12 cellular contexts compared by ENCODE assay signal in the genomic region with DNA sequence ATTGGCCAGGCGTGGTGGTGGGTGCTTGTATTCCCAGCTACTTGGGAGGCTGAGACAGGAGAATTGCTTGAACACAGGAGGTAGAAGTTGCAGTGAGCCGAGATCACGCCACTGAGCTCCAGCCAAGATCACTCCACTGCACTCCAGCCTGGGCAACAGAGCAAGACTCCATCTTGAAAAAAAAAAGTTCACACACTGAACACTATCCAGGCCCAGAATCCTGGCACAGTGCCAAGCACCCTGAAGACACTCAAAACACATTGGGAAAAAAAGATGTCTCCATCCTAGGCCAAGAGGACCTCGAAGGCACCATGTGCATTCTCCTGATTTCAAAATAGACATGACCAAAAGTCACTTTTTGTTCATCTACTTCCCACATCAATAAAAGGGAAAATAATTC. TPM values are rescaled to one million over a fixed set of nuclear protein-coding genes. Genes with fewer than 3 reads are reported as not detected.
A peak's percentile ranks its signal among the peaks of the same experiment; 100 is the strongest.
DNase-seq lines count a peak whose midpoint lies in the region; ATAC-seq and TF ChIP-seq lines count a peak whose summit lies in the region.
"Had no signal": no experiment of that assay in that cellular context is flagged by ENCODE, and none has a peak within 500 bp of the region (broad histone marks: within the 10 kb centered on the region; RNA-seq: fewer than 3 reads in every experiment).

No MANE protein-coding gene starts in this region.

- H3K9ac ChIP-seq in neuronal stem cell (ENCODE audit: low read depth, low read length, poor library complexity): no peak overlapping the region

- no peak overlapping the region for H3K18ac ChIP-seq in neuronal stem cell (ENCODE audit: low read length)

- H4K8ac ChIP-seq in neuronal stem cell (ENCODE audit: low read depth, low read length): no peak overlapping the region

- H3K4ac ChIP-seq in neuronal stem cell (ENCODE audit: low read length): no peak overlapping the region

- no peak overlapping the region for H3K4me3 Mint-ChIP-seq in dendritic cell treated with granulocyte-macrophage colony-stimulating factor and Interleukin-4, amounts not matched to agents 40 ng/mL and 50 ng/mL, for 4 days
- H3K4me3 Mint-ChIP-seq in naive thymus-derived CD8-positive, alpha-beta T cell: peak overlapping the region in 2 of 10 donors; percentile 34 to 90
- H3K4me3 Mint-ChIP-seq: CD8-positive, alpha-beta memory T cell had no signal

- no peak overlapping the region for H2AK5ac ChIP-seq in neuronal stem cell (ENCODE audit: low read depth, low read length)

- peak overlapping the region; percentile 75 for H3K27ac ChIP-seq in C4-2B
- no peak overlapping the region for H3K27ac ChIP-seq in HEK293 (ENCODE audit: extremely low read depth, low read depth, low read length)
- H3K27ac ChIP-seq in neuronal stem cell (replicated peaks; ENCODE audit: low read length): no peak overlapping the region

- no peak for ATAC-seq in naive thymus-derived CD8-positive, alpha-beta T cell
- ATAC-seq in HG03280 (IDR thresholded peaks at IDR 0.05; ENCODE audit: unreplicated experiment) (no peak), HG03159 (IDR thresholded peaks at IDR 0.05; ENCODE audit: unreplicated experiment) (no peak)

- no peak overlapping the region for H3K4me2 ChIP-seq in neuronal stem cell (ENCODE audit: insufficient read depth, low read length, poor library complexity, severe bottlenecking)

- DNase-seq in naive thymus-derived CD8-positive, alpha-beta T cell: no peak
- DNase-seq in hypothalamus (lab: John Stamatoyannopoulos, UW): no peak
- DNase-seq in neuronal stem cell (ENCODE audit: low spot score): no peak
- DNase-seq: activated CD8-positive, alpha-beta memory T cell treated with anti-CD3 and anti-CD28 coated beads, Interleukin-2, amount 50 U/mL, for 48 hours; CD8-positive, alpha-beta memory T cell; mesendoderm; T-helper 9 cell had no signal

- peaks cover 90% of the 10 kb centered on the region for H3K4me1 Mint-ChIP-seq in dendritic cell treated with granulocyte-macrophage colony-stimulating factor and Interleukin-4, amounts not matched to agents 40 ng/mL and 50 ng/mL, for 4 days (ENCODE audit: low read depth)
- peaks cover 38 to 66% (median 60%) of the 10 kb centered on the region in 4 donors for H3K4me1 Mint-ChIP-seq in naive thymus-derived CD8-positive, alpha-beta T cell

- H3K23ac ChIP-seq in neuronal stem cell (ENCODE audit: low read depth, low read length, poor library complexity): no peak overlapping the region

- H3K79me1 ChIP-seq in neuronal stem cell (ENCODE audit: low read depth, low read length): peaks cover 3% of the 10 kb centered on the region

- peaks cover 13% of the 10 kb centered on the region for H3K36me3 Mint-ChIP-seq in dendritic cell treated with granulocyte-macrophage colony-stimulating factor and Interleukin-4, amounts not matched to agents 40 ng/mL and 50 ng/mL, for 4 days (ENCODE audit: low read depth)
- peaks cover 0 to 6% (median 0%) of the 10 kb centered on the region in 3 donors for H3K36me3 Mint-ChIP-seq in naive thymus-derived CD8-positive, alpha-beta T cell

- H3K9me3 ChIP-seq in HEK293 (ENCODE audit: control insufficient read depth, insufficient read depth, low read depth, low read length): no peaks in the 10 kb centered on the region
- no peaks in the 10 kb centered on the region for H3K9me3 ChIP-seq in neuronal stem cell (replicated peaks in 1 of 2; ENCODE audit: control insufficient read depth in 2 of 2, insufficient read depth in 1 of 2, low read depth in 1 of 2, low read length in 2 of 2)

- H3K27ac Mint-ChIP-seq in dendritic cell treated with granulocyte-macrophage colony-stimulating factor and Interleukin-4, amounts not matched to agents 40 ng/mL and 50 ng/mL, for 4 days: peak overlapping the region; percentile 62
- peak overlapping the region in 6 of 10 donors; percentile 57 to 99 (median 78) for H3K27ac Mint-ChIP-seq in naive thymus-derived CD8-positive, alpha-beta T cell

- intact Hi-C loops in dendritic cell treated with granulocyte-macrophage colony-stimulating factor and Interleukin-4, amounts not matched to agents 40 ng/mL and 50 ng/mL, for 4 days (cut with micrococcal nuclease): loop anchor here (5.0 kb wide), 1 partner anchor 36 kb away; no protein-coding TSS in a partner anchor

- no peak overlapping the region for H2BK15ac ChIP-seq in neuronal stem cell (ENCODE audit: low read length)

- no CpG with 5 or more reads among the region's 4 CpGs for WGBS in neuronal stem cell (ENCODE audit: extremely low coverage in 2 of 2, insufficient read length in 2 of 2, insufficient replicate concordance in 1 of 2), 2 donors

- no peak overlapping the region for H2AFZ ChIP-seq in neuronal stem cell (ENCODE audit: low read length)

- H2BK12ac ChIP-seq in neuronal stem cell (ENCODE audit: low read length): no peak overlapping the region

- H3K27me3 ChIP-seq in neuronal stem cell (ENCODE audit: control insufficient read depth in 3 of 3, insufficient read depth in 3 of 3, low read depth in 1 of 3, low read length in 3 of 3): no peaks in the 10 kb centered on the region

- H2BK120ac ChIP-seq in neuronal stem cell (ENCODE audit: low read depth, low read length): no peak overlapping the region

- H2BK5ac ChIP-seq in neuronal stem cell (ENCODE audit: low read length): no peak overlapping the region

- CTCF ChIA-PET in HEK293 (lab: Yijun Ruan, JAX): interaction anchor here (1.1 to 1.5 kb wide), 3 partner anchors 34 to 180 kb away, joined by 3 to 5 read pairs (median 4); no protein-coding TSS in a partner anchor

- H3K36me3 ChIP-seq in HEK293 (ENCODE audit: control insufficient read depth in 2 of 2, insufficient read depth in 1 of 2, low read length in 2 of 2): peaks cover 0 to 26% of the 10 kb centered on the region in 2 experiments; a peak in 2 of 3 replicates
- H3K36me3 ChIP-seq in neuronal stem cell (replicated peaks in 1 of 2; ENCODE audit: control insufficient read depth in 2 of 2, insufficient read depth in 2 of 2, low read length in 2 of 2): peaks cover 1 to 14% of the 10 kb centered on the region in 2 donors

- no peak overlapping the region for H4K91ac ChIP-seq in neuronal stem cell (ENCODE audit: low read depth, low read length, poor library complexity)

- no peak overlapping the region for H3K4me3 ChIP-seq in HEK293 (ENCODE audit: low read depth, low read length)
- H3K4me3 ChIP-seq in neuronal stem cell (ENCODE audit: low read length in 2 of 2): no peak overlapping the region

- TF ChIP-seq CTCF in C4-2B (conservative IDR thresholded peaks at IDR 0.05): no peak
- no peak for TF ChIP-seq CTCF in HEK293 (tag by site-specific recombination; IDR thresholded peaks at IDR 0.05)

- H3K27me3 Mint-ChIP-seq in dendritic cell treated with granulocyte-macrophage colony-stimulating factor and Interleukin-4, amounts not matched to agents 40 ng/mL and 50 ng/mL, for 4 days: no peaks in the 10 kb centered on the region
- no peaks in the 10 kb centered on the region for H3K27me3 Mint-ChIP-seq in naive thymus-derived CD8-positive, alpha-beta T cell
- H3K27me3 Mint-ChIP-seq: CD8-positive, alpha-beta memory T cell had no signal

- no peaks in the 10 kb centered on the region for H3K9me3 Mint-ChIP-seq in dendritic cell treated with granulocyte-macrophage colony-stimulating factor and Interleukin-4, amounts not matched to agents 40 ng/mL and 50 ng/mL, for 4 days
- H3K9me3 Mint-ChIP-seq in naive thymus-derived CD8-positive, alpha-beta T cell: no peaks in the 10 kb centered on the region
- H3K9me3 Mint-ChIP-seq: CD8-positive, alpha-beta memory T cell had no signal

- no peak overlapping the region for H3K14ac ChIP-seq in neuronal stem cell (ENCODE audit: low read length)

- POLR2A ChIA-PET in HEK293 (lab: Yijun Ruan, JAX): no interaction called here
- POLR2A ChIA-PET in naive thymus-derived CD8-positive, alpha-beta T cell (lab: Charles Lee): interaction anchor here (0.6 to 6.8 kb wide), 5 partner anchors 22 to 211 kb away, joined by 3 to 92 read pairs (median 6); partner anchors contain the start of genes SLC9A1 and WDTC1

- no peaks in the 10 kb centered on the region; the same call in 1 of the 2 replicates for H3K4me1 ChIP-seq in HEK293 (ENCODE audit: control insufficient read depth, insufficient read depth, low read length)
- peaks cover 20 to 24% of the 10 kb centered on the region in 2 donors for H3K4me1 ChIP-seq in neuronal stem cell (ENCODE audit: control insufficient read depth in 2 of 2, insufficient read depth in 1 of 2, low read depth in 1 of 2, low read length in 2 of 2)

TF ChIP-seq in HEK293, 187 proteins besides CTCF, POLR2A, EP300 and RAD21 (continues in another document):
- TF ChIP-seq, protein P1, sequence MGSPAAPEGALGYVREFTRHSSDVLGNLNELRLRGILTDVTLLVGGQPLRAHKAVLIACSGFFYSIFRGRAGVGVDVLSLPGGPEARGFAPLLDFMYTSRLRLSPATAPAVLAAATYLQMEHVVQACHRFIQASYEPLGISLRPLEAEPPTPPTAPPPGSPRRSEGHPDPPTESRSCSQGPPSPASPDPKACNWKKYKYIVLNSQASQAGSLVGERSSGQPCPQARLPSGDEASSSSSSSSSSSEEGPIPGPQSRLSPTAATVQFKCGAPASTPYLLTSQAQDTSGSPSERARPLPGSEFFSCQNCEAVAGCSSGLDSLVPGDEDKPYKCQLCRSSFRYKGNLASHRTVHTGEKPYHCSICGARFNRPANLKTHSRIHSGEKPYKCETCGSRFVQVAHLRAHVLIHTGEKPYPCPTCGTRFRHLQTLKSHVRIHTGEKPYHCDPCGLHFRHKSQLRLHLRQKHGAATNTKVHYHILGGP (tag by site-specific recombination; IDR thresholded peaks at IDR 0.05): peak; percentile 62
- TF ChIP-seq ZFP37 (tag by site-specific recombination; IDR thresholded peaks at IDR 0.05) (no peak), ZNF529 (tag by site-specific recombination; IDR thresholded peaks at IDR 0.05; ENCODE audit: insufficient replicate concordance) (no peak), ZNF544 (tag by site-specific recombination; IDR thresholded peaks at IDR 0.05) (peak; percentile 97), KLF10 (tag by site-specific recombination; IDR thresholded peaks at IDR 0.05) (peak; percentile 75), ZNF621 (tag by site-specific recombination; IDR thresholded peaks at IDR 0.05) (no peak), ZNF112 (tag by site-specific recombination; IDR thresholded peaks at IDR 0.05) (peak; percentile 85), ZNF707 (tag by site-specific recombination; IDR thresholded peaks at IDR 0.05) (no peak)
- TF ChIP-seq, protein P2, sequence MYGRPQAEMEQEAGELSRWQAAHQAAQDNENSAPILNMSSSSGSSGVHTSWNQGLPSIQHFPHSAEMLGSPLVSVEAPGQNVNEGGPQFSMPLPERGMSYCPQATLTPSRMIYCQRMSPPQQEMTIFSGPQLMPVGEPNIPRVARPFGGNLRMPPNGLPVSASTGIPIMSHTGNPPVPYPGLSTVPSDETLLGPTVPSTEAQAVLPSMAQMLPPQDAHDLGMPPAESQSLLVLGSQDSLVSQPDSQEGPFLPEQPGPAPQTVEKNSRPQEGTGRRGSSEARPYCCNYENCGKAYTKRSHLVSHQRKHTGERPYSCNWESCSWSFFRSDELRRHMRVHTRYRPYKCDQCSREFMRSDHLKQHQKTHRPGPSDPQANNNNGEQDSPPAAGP (tag by site-specific recombination; IDR thresholded peaks at IDR 0.05): no peak

RNA-seq across cellular contexts. Expression of gene SLC9A1, which starts 38.7 kb away (rescaled TPM):
- total RNA-seq in naive thymus-derived CD8-positive, alpha-beta T cell: 10 to 100 TPM; 16.2 to 17.7 TPM
- polyA plus RNA-seq in naive thymus-derived CD8-positive, alpha-beta T cell: 10 to 100 TPM in 1 of 3 donors, 1 to 10 TPM in 2; 4.5 to 14.2 (median 8.5) TPM
- 9.4 TPM for polyA plus RNA-seq in neuronal stem cell (2013, experiment 1 of 2)
- polyA plus RNA-seq in neuronal stem cell (2013, experiment 2 of 2): 9.4 TPM
